In genomic region chr2:42217307-42217706, GRCh38 we compare ENCODE assay signal across 1 cellular context.
TF ChIP-seq lines count a peak whose summit lies in the region.

No MANE protein-coding gene starts in this region.

TF ChIP-seq in HepG2, 621 proteins besides CTCF, POLR2A, EP300 and RAD21 (continued from another document):
- no peak for TF ChIP-seq SNAPC4 (CRISPR knock-in tag; IDR thresholded peaks at IDR 0.05)
- no peak for TF ChIP-seq ZNF83 (CRISPR knock-in tag; IDR thresholded peaks at IDR 0.05; ENCODE audit: borderline replicate concordance)
- TF ChIP-seq, protein P1, sequence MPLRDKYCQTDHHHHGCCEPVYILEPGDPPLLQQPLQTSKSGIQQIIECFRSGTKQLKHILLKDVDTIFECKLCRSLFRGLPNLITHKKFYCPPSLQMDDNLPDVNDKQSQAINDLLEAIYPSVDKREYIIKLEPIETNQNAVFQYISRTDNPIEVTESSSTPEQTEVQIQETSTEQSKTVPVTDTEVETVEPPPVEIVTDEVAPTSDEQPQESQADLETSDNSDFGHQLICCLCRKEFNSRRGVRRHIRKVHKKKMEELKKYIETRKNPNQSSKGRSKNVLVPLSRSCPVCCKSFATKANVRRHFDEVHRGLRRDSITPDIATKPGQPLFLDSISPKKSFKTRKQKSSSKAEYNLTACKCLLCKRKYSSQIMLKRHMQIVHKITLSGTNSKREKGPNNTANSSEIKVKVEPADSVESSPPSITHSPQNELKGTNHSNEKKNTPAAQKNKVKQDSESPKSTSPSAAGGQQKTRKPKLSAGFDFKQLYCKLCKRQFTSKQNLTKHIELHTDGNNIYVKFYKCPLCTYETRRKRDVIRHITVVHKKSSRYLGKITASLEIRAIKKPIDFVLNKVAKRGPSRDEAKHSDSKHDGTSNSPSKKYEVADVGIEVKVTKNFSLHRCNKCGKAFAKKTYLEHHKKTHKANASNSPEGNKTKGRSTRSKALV (CRISPR knock-in tag; IDR thresholded peaks at IDR 0.05), result 0 out of 2 replicates have a peak, but pooled peaks have one; percentile 24
- 0 out of 2 replicates have a peak, but pooled peaks have one; percentile 31 for TF ChIP-seq ZNF337 (CRISPR knock-in tag; IDR thresholded peaks at IDR 0.05; ENCODE audit: borderline replicate concordance, low read depth)
TF ChIP-seq in HepG2: peak in this region for 13.
